Comparison of ENCODE assay signal across 9 cellular contexts in the genomic region with DNA sequence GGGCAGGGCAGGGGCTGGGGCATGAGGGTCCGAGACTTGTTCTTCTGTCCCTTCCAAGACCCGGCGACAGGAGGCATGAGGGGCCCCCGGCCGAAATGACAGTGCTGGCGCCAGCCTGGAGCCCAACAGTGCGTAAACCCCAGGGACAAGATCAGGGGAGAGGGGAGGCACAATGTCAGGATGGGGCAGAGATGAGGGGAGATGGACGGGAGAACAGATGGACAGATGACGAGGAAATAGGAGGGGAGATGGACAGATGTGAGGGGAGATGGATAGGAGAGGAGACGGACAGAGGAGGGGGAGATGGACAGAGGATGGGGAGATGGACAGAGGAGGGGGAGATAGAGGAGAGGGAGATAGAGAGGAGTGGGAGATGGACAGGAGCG. TPM values are rescaled to one million over a fixed set of nuclear protein-coding genes. Genes with fewer than 3 reads are reported as not detected.
A peak's percentile ranks its signal among the peaks of the same experiment; 100 is the strongest.
DNase-seq lines count a peak whose midpoint lies in the region; ATAC-seq and TF ChIP-seq lines count a peak whose summit lies in the region.
"Had no signal": no experiment of that assay in that cellular context is flagged by ENCODE, and none has a peak within 500 bp of the region (broad histone marks: within the 10 kb centered on the region; RNA-seq: fewer than 3 reads in every experiment).

No MANE protein-coding gene starts in this region.

- no peak for TF ChIP-seq CTCF in VCaP (conservative IDR thresholded peaks at IDR 0.05)
- no peak for TF ChIP-seq CTCF in fibroblast of the aortic adventitia (IDR thresholded peaks at IDR 0.05; ENCODE audit: insufficient read depth, low read length)

- H3K4me1 ChIP-seq in skeletal muscle tissue (ENCODE audit: control insufficient read depth in 3 of 3, insufficient read depth in 3 of 3, low read length in 3 of 3): peaks cover 16 to 19% (median 18%) of the 10 kb centered on the region in 3 donors

- H3K9me3 ChIP-seq in skeletal muscle tissue (ENCODE audit: control insufficient read depth in 3 of 3, low read length in 3 of 3): no peaks in the 10 kb centered on the region

- H3K4me3 ChIP-seq in fibroblast of the aortic adventitia (ENCODE audit: low read depth, low read length) (peak overlapping the region; percentile 72), skeletal muscle tissue (ENCODE audit: low read length in 3 of 3) (peak overlapping the region; percentile 74 to 83 (median 78))

- no peaks in the 10 kb centered on the region for H3K27me3 ChIP-seq in skeletal muscle tissue (ENCODE audit: control insufficient read depth in 3 of 3, insufficient read depth in 3 of 3, low read length in 3 of 3)

- H3K27ac ChIP-seq in VCaP (peak overlapping the region; percentile 65; the same call in 1 of the 2 replicates), skeletal muscle tissue (ENCODE audit: low read depth, low read length) (peak overlapping the region; percentile 71)
- H3K27ac ChIP-seq: epithelial cell of prostate had no signal

- peak; percentile 1 for ATAC-seq in GM18498 (IDR thresholded peaks at IDR 0.05; ENCODE audit: unreplicated experiment)
- ATAC-seq in GM19467 (IDR thresholded peaks at IDR 0.05; ENCODE audit: unreplicated experiment): no peak

- H3K9ac ChIP-seq in skeletal muscle tissue (ENCODE audit: low read depth in 1 of 3, low read length in 3 of 3): peak overlapping the region; percentile 74 to 84 (median 81)

- no peaks in the 10 kb centered on the region for H3K36me3 ChIP-seq in skeletal muscle tissue (ENCODE audit: control insufficient read depth in 3 of 3, insufficient read depth in 3 of 3, low read length in 3 of 3)

- no peak for DNase-seq in fibroblast of the aortic adventitia (ENCODE audit: low read depth)
- DNase-seq in hippocampal formation (lab: John Stamatoyannopoulos, UW): no peak
- no peak for DNase-seq in hepatic stellate cell (ENCODE audit: low spot score)
- DNase-seq in DMS114 treated with DMSO at 0.1 percent for 48 hours (lab: John Stamatoyannopoulos, UW; ENCODE audit: unreplicated experiment): no peak

RNA-seq across cellular contexts. Expression of a gene that starts 0.5 kb away (rescaled TPM):
- total RNA-seq in fibroblast of the aortic adventitia (ENCODE audit: low replicate concordance): 3.7 and 5.4 TPM in 2 replicates
- 0.52 TPM for total RNA-seq in skeletal muscle tissue

RNA-seq across cellular contexts. Expression of a gene that starts 12.9 kb away (rescaled TPM):
- total RNA-seq in fibroblast of the aortic adventitia (ENCODE audit: low replicate concordance) (2,039 and 2,642 TPM in 2 replicates), skeletal muscle tissue (4,175 TPM)

RNA-seq across cellular contexts. Expression of a gene that starts 21.5 kb away (rescaled TPM):
- total RNA-seq in fibroblast of the aortic adventitia (ENCODE audit: low replicate concordance): 25.0 and 29.6 TPM in 2 replicates
- 20.9 TPM for total RNA-seq in skeletal muscle tissue

RNA-seq across cellular contexts. Expression of a gene that starts 21.7 kb away (rescaled TPM):
- total RNA-seq in fibroblast of the aortic adventitia (ENCODE audit: low replicate concordance): 2,258 and 4,425 TPM in 2 replicates
- 5,888 TPM for total RNA-seq in skeletal muscle tissue

RNA-seq across cellular contexts. Expression of a gene that starts 22.9 kb away (rescaled TPM):
- 80.6 and 151 TPM in 2 replicates for total RNA-seq in fibroblast of the aortic adventitia (ENCODE audit: low replicate concordance)
- 56.4 TPM for total RNA-seq in skeletal muscle tissue
